In the genomic region with DNA sequence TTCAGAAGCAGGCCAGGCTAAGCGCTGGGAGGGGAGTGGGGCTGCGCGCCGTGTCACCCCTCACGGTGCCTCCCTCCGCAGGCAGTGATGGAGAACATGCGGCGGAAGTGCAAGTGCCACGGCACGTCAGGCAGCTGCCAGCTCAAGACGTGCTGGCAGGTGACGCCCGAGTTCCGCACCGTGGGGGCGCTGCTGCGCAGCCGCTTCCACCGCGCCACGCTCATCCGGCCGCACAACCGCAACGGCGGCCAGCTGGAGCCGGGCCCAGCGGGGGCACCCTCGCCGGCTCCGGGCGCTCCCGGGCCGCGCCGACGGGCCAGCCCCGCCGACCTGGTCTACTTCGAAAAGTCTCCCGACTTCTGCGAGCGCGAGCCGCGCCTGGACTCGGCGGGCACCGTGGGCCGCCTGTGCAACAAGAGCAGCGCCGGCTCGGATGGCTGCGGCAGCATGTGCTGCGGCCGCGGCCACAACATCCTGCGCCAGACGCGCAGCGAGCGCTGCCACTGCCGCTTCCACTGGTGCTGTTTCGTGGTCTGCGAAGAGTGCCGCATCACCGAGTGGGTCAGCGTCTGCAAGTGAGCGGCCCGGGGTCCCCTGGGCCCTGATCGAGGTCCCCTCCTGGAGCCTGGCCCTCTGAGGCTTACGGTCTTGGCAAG, we compare ENCODE assay signal across 1 cellular context.
TF ChIP-seq lines count a peak whose summit lies in the region.

No MANE protein-coding gene starts in this region.

TF ChIP-seq in HepG2, 621 proteins besides CTCF, POLR2A, EP300 and RAD21 (continued from another document):
- TF ChIP-seq, protein P1, sequence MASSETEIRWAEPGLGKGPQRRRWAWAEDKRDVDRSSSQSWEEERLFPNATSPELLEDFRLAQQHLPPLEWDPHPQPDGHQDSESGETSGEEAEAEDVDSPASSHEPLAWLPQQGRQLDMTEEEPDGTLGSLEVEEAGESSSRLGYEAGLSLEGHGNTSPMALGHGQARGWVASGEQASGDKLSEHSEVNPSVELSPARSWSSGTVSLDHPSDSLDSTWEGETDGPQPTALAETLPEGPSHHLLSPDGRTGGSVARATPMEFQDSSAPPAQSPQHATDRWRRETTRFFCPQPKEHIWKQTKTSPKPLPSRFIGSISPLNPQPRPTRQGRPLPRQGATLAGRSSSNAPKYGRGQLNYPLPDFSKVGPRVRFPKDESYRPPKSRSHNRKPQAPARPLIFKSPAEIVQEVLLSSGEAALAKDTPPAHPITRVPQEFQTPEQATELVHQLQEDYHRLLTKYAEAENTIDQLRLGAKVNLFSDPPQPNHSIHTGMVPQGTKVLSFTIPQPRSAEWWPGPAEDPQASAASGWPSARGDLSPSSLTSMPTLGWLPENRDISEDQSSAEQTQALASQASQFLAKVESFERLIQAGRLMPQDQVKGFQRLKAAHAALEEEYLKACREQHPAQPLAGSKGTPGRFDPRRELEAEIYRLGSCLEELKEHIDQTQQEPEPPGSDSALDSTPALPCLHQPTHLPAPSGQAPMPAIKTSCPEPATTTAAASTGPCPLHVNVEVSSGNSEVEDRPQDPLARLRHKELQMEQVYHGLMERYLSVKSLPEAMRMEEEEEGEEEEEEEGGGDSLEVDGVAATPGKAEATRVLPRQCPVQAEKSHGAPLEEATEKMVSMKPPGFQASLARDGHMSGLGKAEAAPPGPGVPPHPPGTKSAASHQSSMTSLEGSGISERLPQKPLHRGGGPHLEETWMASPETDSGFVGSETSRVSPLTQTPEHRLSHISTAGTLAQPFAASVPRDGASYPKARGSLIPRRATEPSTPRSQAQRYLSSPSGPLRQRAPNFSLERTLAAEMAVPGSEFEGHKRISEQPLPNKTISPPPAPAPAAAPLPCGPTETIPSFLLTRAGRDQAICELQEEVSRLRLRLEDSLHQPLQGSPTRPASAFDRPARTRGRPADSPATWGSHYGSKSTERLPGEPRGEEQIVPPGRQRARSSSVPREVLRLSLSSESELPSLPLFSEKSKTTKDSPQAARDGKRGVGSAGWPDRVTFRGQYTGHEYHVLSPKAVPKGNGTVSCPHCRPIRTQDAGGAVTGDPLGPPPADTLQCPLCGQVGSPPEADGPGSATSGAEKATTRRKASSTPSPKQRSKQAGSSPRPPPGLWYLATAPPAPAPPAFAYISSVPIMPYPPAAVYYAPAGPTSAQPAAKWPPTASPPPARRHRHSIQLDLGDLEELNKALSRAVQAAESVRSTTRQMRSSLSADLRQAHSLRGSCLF (CRISPR knock-in tag; IDR thresholded peaks at IDR 0.05; ENCODE audit: borderline replicate concordance): no peak
- TF ChIP-seq ZNF761 (CRISPR knock-in tag; conservative IDR thresholded peaks at IDR 0.05) (0 out of 2 replicates have a peak, but pooled peaks have one; percentile 30), ZNF788 (CRISPR knock-in tag; IDR thresholded peaks at IDR 0.05; ENCODE audit: borderline replicate concordance) (peak; percentile 36; the same call in 1 of the 2 replicates), ZBTB3 (CRISPR knock-in tag; IDR thresholded peaks at IDR 0.05; ENCODE audit: borderline replicate concordance, low read depth) (no peak)
- TF ChIP-seq, protein P2, sequence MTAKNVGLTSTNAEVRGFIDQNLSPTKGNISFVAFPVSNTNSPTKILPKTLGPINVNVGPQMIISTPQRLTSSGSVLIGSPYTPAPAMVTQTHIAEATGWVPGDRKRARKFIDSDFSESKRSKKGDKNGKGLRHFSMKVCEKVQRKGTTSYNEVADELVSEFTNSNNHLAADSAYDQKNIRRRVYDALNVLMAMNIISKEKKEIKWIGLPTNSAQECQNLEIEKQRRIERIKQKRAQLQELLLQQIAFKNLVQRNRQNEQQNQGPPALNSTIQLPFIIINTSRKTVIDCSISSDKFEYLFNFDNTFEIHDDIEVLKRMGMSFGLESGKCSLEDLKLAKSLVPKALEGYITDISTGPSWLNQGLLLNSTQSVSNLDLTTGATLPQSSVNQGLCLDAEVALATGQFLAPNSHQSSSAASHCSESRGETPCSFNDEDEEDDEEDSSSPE (CRISPR knock-in tag; IDR thresholded peaks at IDR 0.05): 0 out of 2 replicates have a peak, but pooled peaks have one; percentile 23
TF ChIP-seq in HepG2: peak in this region for 129.
